ENCODE assay signal across 9 cellular contexts in genomic region chr18:48932822-48933510, GRCh38. TPM values are rescaled to one million over a fixed set of nuclear protein-coding genes. Genes with fewer than 3 reads are reported as not detected.
DNase-seq lines count a peak whose midpoint lies in the region; ATAC-seq, FAIRE-seq and TF ChIP-seq lines count a peak whose summit lies in the region.
"Had no signal": no experiment of that assay in that cellular context is flagged by ENCODE, and none has a peak within 500 bp of the region (broad histone marks: within the 10 kb centered on the region; RNA-seq: fewer than 3 reads in every experiment).

No MANE protein-coding gene starts in this region.

- H3K27me3 ChIP-seq in heart right ventricle (no peaks in the 10 kb centered on the region), vagina (no peaks in the 10 kb centered on the region)

- TF ChIP-seq POLR2A in vagina (IDR thresholded peaks at IDR 0.05), result no peak

- H3K4me3 ChIP-seq in heart right ventricle, result peak overlapping the region in 4 of 10 donors; percentile 24 to 44 (median 34)
- peak overlapping the region in 1 of 2 donors; percentile 7 for H3K4me3 ChIP-seq in kidney (ENCODE audit: low read length in 2 of 2)
- no peak overlapping the region for H3K4me3 ChIP-seq in vagina

- H3K4me3 Mint-ChIP-seq in activated B cell treated with CpG ODN at 0.5 μM for 24 hours, result peak overlapping the region; percentile 75

- intact Hi-C loops in heart right ventricle (cut with DNase I) (no loop called here), cardiac septum (cut with DNase I) (loop anchor here (5.0 to 10.0 kb wide), 3 partner anchors 131 to 388 kb away; no protein-coding TSS in a partner anchor), activated B cell treated with CpG ODN at 0.5 μM for 24 hours (cut with micrococcal nuclease) (loop anchor here (1.0 to 2.0 kb wide), 7 partner anchors 15 to 1354 kb away; partner anchors contain the start of gene CXXC1), kidney (cut with DNase I) (no loop called here), vagina (cut with DNase I) (no loop called here)

- DNase-seq in heart right ventricle (peak in 1 of 2 donors; percentile 35), cardiac septum (ENCODE audit: low spot score) (no peak), activated B cell treated with CpG ODN at 0.5 μM for 24 hours (peak; percentile 64), kidney (no peak), vagina (ENCODE audit: extremely low spot score in 2 of 2) (no peak), NCI-H1694 treated with DMSO at 0.1 percent for 48 hours (lab: John Stamatoyannopoulos, UW) (no peak)

- peaks cover 0 to 20% (median 0%) of the 10 kb centered on the region in 9 donors for H3K36me3 ChIP-seq in heart right ventricle
- peaks cover 0 to 2% of the 10 kb centered on the region in 2 donors for H3K36me3 ChIP-seq in kidney (ENCODE audit: control insufficient read depth in 1 of 2, insufficient read depth in 2 of 2, low read length in 2 of 2)
- H3K36me3 ChIP-seq in vagina, result no peaks in the 10 kb centered on the region

- no peaks in the 10 kb centered on the region for H3K9me3 Mint-ChIP-seq in activated B cell treated with CpG ODN at 0.5 μM for 24 hours

- no peak for ATAC-seq in heart right ventricle
- peak; percentile 66 for ATAC-seq in activated B cell treated with CpG ODN at 0.5 μM for 24 hours (ENCODE audit: low read depth)
- no peak for ATAC-seq in HG03439 (IDR thresholded peaks at IDR 0.05; ENCODE audit: unreplicated experiment)
- ATAC-seq in GM18519 (IDR thresholded peaks at IDR 0.05; ENCODE audit: low FRiP score, unreplicated experiment), result no peak

- H3K4me1 ChIP-seq in heart right ventricle (peaks cover 84 to 98% (median 95%) of the 10 kb centered on the region in 9 donors), kidney (ENCODE audit: control insufficient read depth in 1 of 2, insufficient read depth in 1 of 2, low read depth in 1 of 2, low read length in 2 of 2) (peaks cover 78 to 90% of the 10 kb centered on the region in 2 donors), vagina (peaks cover 100% of the 10 kb centered on the region)

- H3K27ac ChIP-seq in heart right ventricle (peak overlapping the region; percentile 27 to 96 (median 85)), kidney (ENCODE audit: low read depth in 2 of 2, low read length in 2 of 2) (peak overlapping the region; percentile 85 to 86), vagina (peak overlapping the region; percentile 94)

- CTCF ChIA-PET in activated B cell treated with CpG ODN at 0.5 μM for 24 hours (lab: Charles Lee), result interaction anchor here (1.0 kb wide), 1 partner anchor 19 kb away, joined by 3 read pairs; no protein-coding TSS in a partner anchor

- no peak for FAIRE-seq in kidney (lab: Jason Lieb, UNC)
- FAIRE-seq: islet of Langerhans had no signal

- H3K36me3 Mint-ChIP-seq in activated B cell treated with CpG ODN at 0.5 μM for 24 hours (ENCODE audit: low read depth), result no peaks in the 10 kb centered on the region

- POLR2A ChIA-PET in activated B cell treated with CpG ODN at 0.5 μM for 24 hours (lab: Charles Lee), result interaction anchor here (0.7 to 2.3 kb wide), 6 partner anchors 9 to 147 kb away, joined by 3 to 37 read pairs (median 10); partner anchors contain the start of gene SMAD7

- H3K4me1 Mint-ChIP-seq in activated B cell treated with CpG ODN at 0.5 μM for 24 hours, result peaks cover 98% of the 10 kb centered on the region

- H3K9ac ChIP-seq in kidney (ENCODE audit: low read length in 2 of 2), result peak overlapping the region in 1 of 2 donors; percentile 72

- peak overlapping the region; percentile 86 for H3K27ac Mint-ChIP-seq in activated B cell treated with CpG ODN at 0.5 μM for 24 hours

- no peaks in the 10 kb centered on the region for H3K27me3 Mint-ChIP-seq in activated B cell treated with CpG ODN at 0.5 μM for 24 hours

- WGBS in heart right ventricle, 2 donors, result 52 to 67% methylated on average over 10 of the region's 10 CpGs

- no peak for TF ChIP-seq CTCF in heart right ventricle (IDR thresholded peaks at IDR 0.05)
- TF ChIP-seq CTCF in activated B cell treated with CpG ODN at 0.5 μM for 24 hours (IDR thresholded peaks at IDR 0.05), result no peak
- TF ChIP-seq CTCF in kidney (IDR thresholded peaks at IDR 0.05; ENCODE audit: borderline replicate concordance, extremely low read depth, insufficient read depth), result no peak
- no peak for TF ChIP-seq CTCF in vagina (IDR thresholded peaks at IDR 0.05)

- H3K9me3 ChIP-seq in heart right ventricle (no peaks in the 10 kb centered on the region), kidney (ENCODE audit: control insufficient read depth in 1 of 2, low read length in 2 of 2) (no peaks in the 10 kb centered on the region), vagina (no peaks in the 10 kb centered on the region)

RNA-seq across cellular contexts. Expression of gene SMAD7, which starts 17.8 kb away (rescaled TPM):
- total RNA-seq in heart right ventricle, result 10 to 100 TPM; 15.4 to 28.6 (median 19.9) TPM
- 10 to 100 TPM in 1 of 2 donors, 1 to 10 TPM in 1; 6.7 to 18.7 TPM for polyA plus RNA-seq in heart right ventricle
- 42.4 TPM for total RNA-seq in cardiac septum
- total RNA-seq in activated B cell treated with CpG ODN at 0.5 μM for 24 hours, result 6.8 and 6.9 TPM in 2 replicates
- total RNA-seq in kidney, result 32.6 TPM
- 17.3 TPM for polyA plus RNA-seq in kidney (ENCODE audit: insufficient read depth, low read depth, low replicate concordance)
- 34.1 TPM for total RNA-seq in vagina

Comparison
In these comparisons a context has a peak if more than half of its experiments do, and no peak if none do; other contexts are left out.
1. intact Hi-C loops: an anchor here in cardiac septum (5.0 to 10.0 kb wide) and activated B cell treated with CpG ODN at 0.5 μM for 24 hours (1.0 to 2.0 kb wide); none called in heart right ventricle, kidney and vagina.